In genomic region chr6:20117474-20117873, GRCh38 we compare ENCODE assay signal across 1 cellular context.
TF ChIP-seq lines count a peak whose summit lies in the region.

No MANE protein-coding gene starts in this region.

TF ChIP-seq in GM23338, 12 proteins besides CTCF, POLR2A, EP300 and RAD21 (continued from another document):
- no peak for TF ChIP-seq ZNF114 (CRISPR knock-in tag; IDR thresholded peaks at IDR 0.05)
- TF ChIP-seq, protein P1, sequence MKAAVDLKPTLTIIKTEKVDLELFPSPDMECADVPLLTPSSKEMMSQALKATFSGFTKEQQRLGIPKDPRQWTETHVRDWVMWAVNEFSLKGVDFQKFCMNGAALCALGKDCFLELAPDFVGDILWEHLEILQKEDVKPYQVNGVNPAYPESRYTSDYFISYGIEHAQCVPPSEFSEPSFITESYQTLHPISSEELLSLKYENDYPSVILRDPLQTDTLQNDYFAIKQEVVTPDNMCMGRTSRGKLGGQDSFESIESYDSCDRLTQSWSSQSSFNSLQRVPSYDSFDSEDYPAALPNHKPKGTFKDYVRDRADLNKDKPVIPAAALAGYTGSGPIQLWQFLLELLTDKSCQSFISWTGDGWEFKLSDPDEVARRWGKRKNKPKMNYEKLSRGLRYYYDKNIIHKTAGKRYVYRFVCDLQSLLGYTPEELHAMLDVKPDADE (IDR thresholded peaks at IDR 0.05), result no peak
